8 cellular contexts compared by ENCODE assay signal in the genomic region with DNA sequence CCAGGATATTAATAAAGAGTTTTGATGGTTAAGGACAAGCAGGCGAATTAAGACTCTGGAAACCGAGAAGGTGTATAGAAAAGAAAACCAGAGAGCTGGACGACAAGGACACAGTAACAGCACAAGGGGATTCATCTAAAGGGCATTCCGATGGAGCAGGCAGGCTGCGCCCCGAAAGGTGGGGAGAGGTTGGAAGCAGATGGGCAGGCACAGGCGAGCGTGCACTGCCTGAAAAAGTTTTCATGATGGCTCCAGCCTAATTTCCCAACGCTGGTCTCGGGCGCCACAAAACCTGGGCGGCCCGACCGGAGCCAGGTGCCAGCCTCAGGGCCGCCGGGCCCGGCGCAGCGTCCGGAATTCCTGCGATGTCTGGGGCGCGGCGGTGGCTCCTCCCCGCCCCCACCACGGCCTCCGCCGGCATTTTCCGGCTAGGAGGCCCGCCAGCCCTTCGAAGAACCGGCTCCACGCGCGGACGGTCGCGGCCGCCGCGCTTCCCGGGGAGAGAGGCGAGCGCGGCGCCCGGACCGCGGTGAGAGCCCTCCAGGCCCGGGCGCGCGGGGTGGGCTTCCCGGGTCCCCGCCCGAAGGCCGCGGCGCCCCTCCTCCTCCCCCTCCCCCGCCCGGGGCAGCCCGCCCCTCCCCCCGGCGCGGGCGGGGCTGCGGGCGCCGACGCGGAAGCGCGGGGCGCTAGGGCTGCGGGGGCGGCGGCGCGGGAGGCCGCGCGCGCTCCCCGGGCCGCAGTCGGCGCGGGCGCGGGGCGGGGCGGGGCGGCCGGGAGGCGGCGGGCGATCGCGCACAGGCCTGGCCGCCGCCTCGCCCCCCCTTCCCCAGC. TPM values are rescaled to one million over a fixed set of nuclear protein-coding genes. Genes with fewer than 3 reads are reported as not detected.
DNase-seq lines count a peak whose midpoint lies in the region; ATAC-seq, FAIRE-seq and TF ChIP-seq lines count a peak whose summit lies in the region.

No MANE protein-coding gene starts in this region.

- H3K9ac ChIP-seq in endothelial cell of umbilical vein (replicated peaks; ENCODE audit: extremely low read depth, insufficient read depth, low read length) = peak overlapping the region; percentile 98

- H3K79me2 ChIP-seq in endothelial cell of umbilical vein (ENCODE audit: control insufficient read depth, insufficient read depth, low read length) = peaks cover 43% of the 10 kb centered on the region

- H3K36me3 Mint-ChIP-seq in stimulated activated memory B cell treated with anti-CD40 and anti-IgM and Interleukin-4, amounts not matched to agents 10 μg/mL and 1 μg/mL and 100 μg/mL, for 72 hours = no peaks in the 10 kb centered on the region

- H3K27me3 Mint-ChIP-seq in stimulated activated memory B cell treated with anti-CD40 and anti-IgM and Interleukin-4, amounts not matched to agents 10 μg/mL and 1 μg/mL and 100 μg/mL, for 72 hours = no peaks in the 10 kb centered on the region

- peak overlapping the region; percentile 6 for H2AFZ ChIP-seq in endothelial cell of umbilical vein (ENCODE audit: low read depth, low read length)

- H4K20me1 ChIP-seq in endothelial cell of umbilical vein (replicated peaks; ENCODE audit: control insufficient read depth, extremely low read depth, insufficient read depth, low read length) = no peaks in the 10 kb centered on the region

- H3K9me3 Mint-ChIP-seq in stimulated activated memory B cell treated with anti-CD40 and anti-IgM and Interleukin-4, amounts not matched to agents 10 μg/mL and 1 μg/mL and 100 μg/mL, for 72 hours = no peaks in the 10 kb centered on the region

- intact Hi-C loops in endothelial cell of umbilical vein (cut with micrococcal nuclease) = loop anchor here (1.0 to 5.0 kb wide), 7 partner anchors 8 to 293 kb away; a partner anchor contains a TSS

- H3K4me2 ChIP-seq in endothelial cell of umbilical vein (ENCODE audit: insufficient read depth, low read length) = peak overlapping the region; percentile 95

- H3K36me3 ChIP-seq in endothelial cell of umbilical vein (ENCODE audit: control insufficient read depth in 2 of 2, extremely low read depth in 1 of 2, insufficient read depth in 2 of 2, low read length in 2 of 2) = no peaks in the 10 kb centered on the region

- H3K4me1 ChIP-seq in endothelial cell of umbilical vein (ENCODE audit: control insufficient read depth, extremely low read depth, insufficient read depth, low read length) (peaks cover 31% of the 10 kb centered on the region), mononuclear cell (ENCODE audit: insufficient read depth, low read length) (peaks cover 33% of the 10 kb centered on the region)

- peaks cover 37% of the 10 kb centered on the region for H3K4me1 Mint-ChIP-seq in stimulated activated memory B cell treated with anti-CD40 and anti-IgM and Interleukin-4, amounts not matched to agents 10 μg/mL and 1 μg/mL and 100 μg/mL, for 72 hours

- ATAC-seq in GM18519 (IDR thresholded peaks at IDR 0.05; ENCODE audit: low FRiP score, unreplicated experiment) (peak; percentile 22), HG02981 (IDR thresholded peaks at IDR 0.05; ENCODE audit: unreplicated experiment) (peak; percentile 24)
- ATAC-seq in stimulated activated memory B cell treated with anti-CD40 and anti-IgM and Interleukin-4, amounts not matched to agents 10 μg/mL and 1 μg/mL and 100 μg/mL, for 72 hours = peak; percentile 73

- TF ChIP-seq POLR2A in endothelial cell of umbilical vein (IDR thresholded peaks at IDR 0.05; ENCODE audit: low read depth, low read length) = peak; percentile 92

- H3K4me3 Mint-ChIP-seq in stimulated activated memory B cell treated with anti-CD40 and anti-IgM and Interleukin-4, amounts not matched to agents 10 μg/mL and 1 μg/mL and 100 μg/mL, for 72 hours = peak overlapping the region; percentile 96

- POLR2A ChIA-PET in endothelial cell of umbilical vein (lab: Charles Lee) = interaction anchor here (2.5 kb wide), 1 partner anchor 99 kb away, joined by 11 read pairs; a partner anchor contains a TSS

- peak overlapping the region; percentile 41 to 88 (median 71) for H3K4me3 ChIP-seq in endothelial cell of umbilical vein (replicated peaks in 1 of 3; ENCODE audit: insufficient read depth in 1 of 3, low read depth in 1 of 3, low read length in 3 of 3)
- peak overlapping the region; percentile 85 for H3K4me3 ChIP-seq in mononuclear cell (ENCODE audit: low read length)

- H3K9me3 ChIP-seq in endothelial cell of umbilical vein (replicated peaks; ENCODE audit: control insufficient read depth, insufficient read depth, low read length) (no peaks in the 10 kb centered on the region), mononuclear cell (ENCODE audit: low read depth, low read length) (no peaks in the 10 kb centered on the region)

- dilution Hi-C loops in endothelial cell of umbilical vein (cut with MboI; ENCODE audit: extremely low pct_ligation_motif_present, low sequenced_read_pairs) = no loop called here

- CTCF ChIA-PET in endothelial cell of umbilical vein (lab: Charles Lee) = interaction anchor here (1.0 to 2.8 kb wide), 10 partner anchors 9 to 389 kb away, joined by 3 to 8 read pairs (median 4); a partner anchor contains a TSS

- TF ChIP-seq CTCF in endothelial cell of umbilical vein (IDR thresholded peaks at IDR 0.05; ENCODE audit: extremely low read depth in 1 of 2, insufficient read depth in 1 of 2, low read depth in 1 of 2, low read length in 2 of 2) = no peak

- no TSS peak for BruUV-seq in endothelial cell of umbilical vein (replicated peaks; lab: Mats Ljungman, UMichigan)

- H3K9me1 ChIP-seq in endothelial cell of umbilical vein (replicated peaks; ENCODE audit: control insufficient read depth, extremely low read depth, insufficient read depth, low read length) = no peaks in the 10 kb centered on the region

- H3K27ac Mint-ChIP-seq in stimulated activated memory B cell treated with anti-CD40 and anti-IgM and Interleukin-4, amounts not matched to agents 10 μg/mL and 1 μg/mL and 100 μg/mL, for 72 hours = peak overlapping the region; percentile 99

- H3K27me3 ChIP-seq in endothelial cell of umbilical vein (ENCODE audit: control insufficient read depth in 2 of 2, insufficient read depth in 2 of 2, low read length in 2 of 2) (no peaks in the 10 kb centered on the region), mononuclear cell (ENCODE audit: insufficient read depth, low read length) (no peaks in the 10 kb centered on the region)

- DNase-seq in A172 (ENCODE audit: low spot score) = peak; percentile 68
- peak; percentile 60 for DNase-seq in NCI-H345 treated with DMSO at 0.1 percent for 48 hours (lab: John Stamatoyannopoulos, UW; ENCODE audit: unreplicated experiment)
- peak in 2 of 3 experiments; percentile 6 to 52 for DNase-seq in activated CD8-positive, alpha-beta memory T cell treated with anti-CD3 and anti-CD28 coated beads for 48 hours (ENCODE audit: low read depth in 2 of 3, low spot score in 2 of 3)
- peak; percentile 70 for DNase-seq in endothelial cell of umbilical vein (ENCODE audit: low read depth, low spot score)

- FAIRE-seq in endothelial cell of umbilical vein (lab: Jason Lieb, UNC) = no peak

- H3K27ac ChIP-seq in endothelial cell of umbilical vein (ENCODE audit: insufficient read depth, low read depth, low read length) = peak overlapping the region; percentile 95

TF ChIP-seq in endothelial cell of umbilical vein, 7 proteins besides CTCF, POLR2A, EP300 and RAD21:
- no peak for TF ChIP-seq EZH2 (IDR thresholded peaks at IDR 0.05; ENCODE audit: borderline replicate concordance, low read depth, low read length, severe bottlenecking)
- peak; percentile 72 for TF ChIP-seq POLR2AphosphoS5 (IDR thresholded peaks at IDR 0.05; ENCODE audit: insufficient read depth, low read depth, low read length)
- TF ChIP-seq, protein P1, sequence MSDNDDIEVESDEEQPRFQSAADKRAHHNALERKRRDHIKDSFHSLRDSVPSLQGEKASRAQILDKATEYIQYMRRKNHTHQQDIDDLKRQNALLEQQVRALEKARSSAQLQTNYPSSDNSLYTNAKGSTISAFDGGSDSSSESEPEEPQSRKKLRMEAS (IDR thresholded peaks at IDR 0.05; ENCODE audit: insufficient read depth, insufficient read length) = no peak
- TF ChIP-seq FOS (IDR thresholded peaks at IDR 0.05; ENCODE audit: borderline replicate concordance, insufficient read depth, low read length) = no peak
- no peak for TF ChIP-seq GATA2 (IDR thresholded peaks at IDR 0.05; ENCODE audit: insufficient read depth, insufficient read length, low read depth, low read length)

RNA-seq across cellular contexts. Expression of a gene that starts 0.7 kb away (rescaled TPM):
- 59.0 and 75.7 TPM in 2 replicates for total RNA-seq in A172 (2014; rRNA removed; shearing (Covaris generic))
- total RNA-seq in endothelial cell of umbilical vein (51.8 TPM in 2 replicates), mononuclear cell (316 TPM)
- polyA plus RNA-seq in endothelial cell of umbilical vein = 53.7 and 56.5 TPM in 2 replicates
- polyA plus RNA-seq in endothelial cell of umbilical vein (2011; cell fraction: cytosol; rRNA removed) = 26.4 and 27.6 TPM in 2 replicates
- polyA plus RNA-seq in endothelial cell of umbilical vein (2011; cell fraction: nucleus; rRNA removed) = 170 and 171 TPM in 2 replicates
- 19.3 and 21.1 TPM in 2 replicates for polyA plus RNA-seq in endothelial cell of umbilical vein (2012)
- polyA minus RNA-seq in endothelial cell of umbilical vein = 159 and 164 TPM in 2 replicates
- polyA minus RNA-seq in endothelial cell of umbilical vein (2011; cell fraction: cytosol; rRNA and poly(A)+ RNA removed) = 50.5 TPM
- polyA minus RNA-seq in endothelial cell of umbilical vein (2011; cell fraction: nucleus; rRNA and poly(A)+ RNA removed) = 174 and 262 TPM in 2 replicates

Comparison
In these comparisons a context has a peak if more than half of its experiments do, and no peak if none do; other contexts are left out.
1. Peak in every context shown above with its lines: DNase-seq, ATAC-seq, H3K4me3 ChIP-seq and H3K27ac ChIP-seq.
2. ATAC-seq: peak in every context shown above with its lines; median percentile 73 in stimulated activated memory B cell treated with anti-CD40 and anti-IgM and Interleukin-4, amounts not matched to agents 10 μg/mL and 1 μg/mL and 100 μg/mL, for 72 hours; 24 in HG02981; 22 in GM18519.